ENCODE assay signal across 8 cellular contexts in the genomic region with DNA sequence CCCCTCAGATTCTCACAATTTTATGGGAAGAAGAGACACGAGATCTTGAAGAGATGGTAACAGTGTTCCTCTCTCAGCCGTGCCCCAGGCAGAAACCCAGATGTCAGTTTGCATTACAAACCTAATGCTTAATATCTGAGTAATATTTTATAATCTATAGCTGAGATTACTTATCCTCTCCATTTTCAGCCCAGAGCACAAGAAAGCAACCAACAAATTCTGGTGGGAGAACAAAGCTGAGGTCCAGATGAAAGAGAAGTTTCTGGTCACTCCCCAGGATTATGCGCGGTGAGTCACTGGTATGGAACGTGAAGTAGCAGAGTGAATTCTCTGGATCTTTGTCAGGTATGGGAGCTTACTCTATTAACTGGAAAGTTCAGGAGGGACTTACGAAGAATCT. TPM values are rescaled to one million over a fixed set of nuclear protein-coding genes. Genes with fewer than 3 reads are reported as not detected.
DNase-seq lines count a peak whose midpoint lies in the region; ATAC-seq and TF ChIP-seq lines count a peak whose summit lies in the region.

No MANE protein-coding gene starts in this region.

- TF ChIP-seq CTCF in AG10803 (conservative IDR thresholded peaks at IDR 0.05; ENCODE audit: low read length) (no peak), astrocyte of the spinal cord (IDR thresholded peaks at IDR 0.05; ENCODE audit: low read depth, low read length) (no peak), liver (IDR thresholded peaks at IDR 0.05; ENCODE audit: low read depth, low read length, missing input control) (no peak), upper lobe of right lung (IDR thresholded peaks at IDR 0.05) (no peak)

- intact Hi-C loops in upper lobe of right lung (cut with DNase I), result no loop called here
- intact Hi-C loops in left colon (cut with DNase I, micrococcal nuclease), result no loop called here

- peaks cover 0 to 15% (median 12%) of the 10 kb centered on the region in 4 donors for H3K36me3 ChIP-seq in liver (ENCODE audit: control insufficient read depth in 4 of 4, insufficient read depth in 3 of 4, low read depth in 1 of 4, low read length in 3 of 4)
- H3K36me3 ChIP-seq in upper lobe of right lung, result peaks cover 41% of the 10 kb centered on the region

- peak; percentile 50 for ATAC-seq in upper lobe of right lung
- no peak for ATAC-seq in HG02759 (IDR thresholded peaks at IDR 0.05; ENCODE audit: unreplicated experiment)
- no peak for ATAC-seq in left colon

- H3K4me3 ChIP-seq in AG10803 (ENCODE audit: low read length), result peak overlapping the region; percentile 68
- peak overlapping the region; percentile 67 for H3K4me3 ChIP-seq in astrocyte of the spinal cord (ENCODE audit: low read depth, low read length)
- peak overlapping the region in 2 of 3 donors; percentile 91 to 93 for H3K4me3 ChIP-seq in liver (ENCODE audit: low read depth in 1 of 3, low read length in 3 of 3)
- peak overlapping the region; percentile 94 for H3K4me3 ChIP-seq in upper lobe of right lung

- H3K27me3 ChIP-seq in liver (ENCODE audit: control insufficient read depth in 4 of 4, insufficient read depth in 4 of 4, low read length in 3 of 4) (no peaks in the 10 kb centered on the region), upper lobe of right lung (no peaks in the 10 kb centered on the region)

- peaks cover 1 to 21% (median 20%) of the 10 kb centered on the region in 4 donors for H3K4me1 ChIP-seq in liver (ENCODE audit: control insufficient read depth in 4 of 4, insufficient read depth in 4 of 4, low read length in 3 of 4)
- peaks cover 13% of the 10 kb centered on the region for H3K4me1 ChIP-seq in upper lobe of right lung

- H3K9me3 ChIP-seq in liver (ENCODE audit: control insufficient read depth in 4 of 4, low read length in 3 of 4), result no peaks in the 10 kb centered on the region
- H3K9me3 ChIP-seq in upper lobe of right lung, result no peaks in the 10 kb centered on the region

- in situ Hi-C loops in astrocyte of the spinal cord (cut with HindIII; ENCODE audit: low sequenced_read_pairs), result no loop called here

- peak overlapping the region; percentile 21 to 77 for H3K9ac ChIP-seq in liver (ENCODE audit: low read depth in 1 of 2, low read length in 2 of 2)

- WGBS in liver, result 74% methylated on average over 6 of the region's 6 CpGs

- peak; percentile 63 for DNase-seq in AG10803 (ENCODE audit: low read depth)
- peak; percentile 83 for DNase-seq in HT1080 (ENCODE audit: low read depth)
- peak; percentile 76 for DNase-seq in astrocyte of the spinal cord (ENCODE audit: low read depth, low spot score)
- DNase-seq in upper lobe of right lung, result no peak
- no peak for DNase-seq in stimulated activated CD4-positive, alpha-beta T cell treated with anti-CD3 and anti-CD28 coated beads, Interleukin-4, amount 100 ng/mL, for 24 hours
- DNase-seq in left colon, result no peak

- no peak for TF ChIP-seq RAD21 in liver (IDR thresholded peaks at IDR 0.05)

- H3K27ac ChIP-seq in liver (ENCODE audit: low read depth in 1 of 2, low read length in 2 of 2), result no peak overlapping the region
- H3K27ac ChIP-seq in upper lobe of right lung, result peak overlapping the region; percentile 90

TF ChIP-seq in liver, 16 proteins besides CTCF, POLR2A, EP300 and RAD21:
- TF ChIP-seq NR2F2 (IDR thresholded peaks at IDR 0.05) (no peak), FOXA2 (IDR thresholded peaks at IDR 0.05) (no peak), GABPA (IDR thresholded peaks at IDR 0.05 in 1 of 2, conservative IDR thresholded peaks at IDR 0.05 in 1 of 2) (no peak), FOXA1 (IDR thresholded peaks at IDR 0.05) (no peak), HNF4G (IDR thresholded peaks at IDR 0.05) (no peak), RXRA (IDR thresholded peaks at IDR 0.05) (no peak), MAX (IDR thresholded peaks at IDR 0.05) (no peak), SP1 (IDR thresholded peaks at IDR 0.05) (no peak), JUND (IDR thresholded peaks at IDR 0.05) (no peak), HNF4A (conservative IDR thresholded peaks at IDR 0.05) (no peak)
- TF ChIP-seq, protein P1, sequence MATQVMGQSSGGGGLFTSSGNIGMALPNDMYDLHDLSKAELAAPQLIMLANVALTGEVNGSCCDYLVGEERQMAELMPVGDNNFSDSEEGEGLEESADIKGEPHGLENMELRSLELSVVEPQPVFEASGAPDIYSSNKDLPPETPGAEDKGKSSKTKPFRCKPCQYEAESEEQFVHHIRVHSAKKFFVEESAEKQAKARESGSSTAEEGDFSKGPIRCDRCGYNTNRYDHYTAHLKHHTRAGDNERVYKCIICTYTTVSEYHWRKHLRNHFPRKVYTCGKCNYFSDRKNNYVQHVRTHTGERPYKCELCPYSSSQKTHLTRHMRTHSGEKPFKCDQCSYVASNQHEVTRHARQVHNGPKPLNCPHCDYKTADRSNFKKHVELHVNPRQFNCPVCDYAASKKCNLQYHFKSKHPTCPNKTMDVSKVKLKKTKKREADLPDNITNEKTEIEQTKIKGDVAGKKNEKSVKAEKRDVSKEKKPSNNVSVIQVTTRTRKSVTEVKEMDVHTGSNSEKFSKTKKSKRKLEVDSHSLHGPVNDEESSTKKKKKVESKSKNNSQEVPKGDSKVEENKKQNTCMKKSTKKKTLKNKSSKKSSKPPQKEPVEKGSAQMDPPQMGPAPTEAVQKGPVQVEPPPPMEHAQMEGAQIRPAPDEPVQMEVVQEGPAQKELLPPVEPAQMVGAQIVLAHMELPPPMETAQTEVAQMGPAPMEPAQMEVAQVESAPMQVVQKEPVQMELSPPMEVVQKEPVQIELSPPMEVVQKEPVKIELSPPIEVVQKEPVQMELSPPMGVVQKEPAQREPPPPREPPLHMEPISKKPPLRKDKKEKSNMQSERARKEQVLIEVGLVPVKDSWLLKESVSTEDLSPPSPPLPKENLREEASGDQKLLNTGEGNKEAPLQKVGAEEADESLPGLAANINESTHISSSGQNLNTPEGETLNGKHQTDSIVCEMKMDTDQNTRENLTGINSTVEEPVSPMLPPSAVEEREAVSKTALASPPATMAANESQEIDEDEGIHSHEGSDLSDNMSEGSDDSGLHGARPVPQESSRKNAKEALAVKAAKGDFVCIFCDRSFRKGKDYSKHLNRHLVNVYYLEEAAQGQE (IDR thresholded peaks at IDR 0.05), result no peak
- TF ChIP-seq, protein P2, sequence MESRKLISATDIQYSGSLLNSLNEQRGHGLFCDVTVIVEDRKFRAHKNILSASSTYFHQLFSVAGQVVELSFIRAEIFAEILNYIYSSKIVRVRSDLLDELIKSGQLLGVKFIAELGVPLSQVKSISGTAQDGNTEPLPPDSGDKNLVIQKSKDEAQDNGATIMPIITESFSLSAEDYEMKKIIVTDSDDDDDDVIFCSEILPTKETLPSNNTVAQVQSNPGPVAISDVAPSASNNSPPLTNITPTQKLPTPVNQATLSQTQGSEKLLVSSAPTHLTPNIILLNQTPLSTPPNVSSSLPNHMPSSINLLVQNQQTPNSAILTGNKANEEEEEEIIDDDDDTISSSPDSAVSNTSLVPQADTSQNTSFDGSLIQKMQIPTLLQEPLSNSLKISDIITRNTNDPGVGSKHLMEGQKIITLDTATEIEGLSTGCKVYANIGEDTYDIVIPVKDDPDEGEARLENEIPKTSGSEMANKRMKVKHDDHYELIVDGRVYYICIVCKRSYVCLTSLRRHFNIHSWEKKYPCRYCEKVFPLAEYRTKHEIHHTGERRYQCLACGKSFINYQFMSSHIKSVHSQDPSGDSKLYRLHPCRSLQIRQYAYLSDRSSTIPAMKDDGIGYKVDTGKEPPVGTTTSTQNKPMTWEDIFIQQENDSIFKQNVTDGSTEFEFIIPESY (IDR thresholded peaks at IDR 0.05), result no peak
- TF ChIP-seq, protein P3, sequence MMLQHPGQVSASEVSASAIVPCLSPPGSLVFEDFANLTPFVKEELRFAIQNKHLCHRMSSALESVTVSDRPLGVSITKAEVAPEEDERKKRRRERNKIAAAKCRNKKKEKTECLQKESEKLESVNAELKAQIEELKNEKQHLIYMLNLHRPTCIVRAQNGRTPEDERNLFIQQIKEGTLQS (IDR thresholded peaks at IDR 0.05), result no peak

RNA-seq across cellular contexts. Expression of gene CENATAC, which starts 0.9 kb away (rescaled TPM):
- 12.4 and 14.1 TPM in 2 replicates for total RNA-seq in HT1080 (2014; rRNA removed; shearing (Covaris generic))
- 3.1 and 3.9 TPM in 2 replicates for polyA plus RNA-seq in HT1080 (2015; cell fraction: cytosol; rRNA removed)
- polyA plus RNA-seq in HT1080 (2015; cell fraction: nucleus; rRNA removed), result 58.6 and 70.2 TPM in 2 replicates
- 10 to 100 TPM; 12.0 to 33.6 TPM for total RNA-seq in liver
- polyA plus RNA-seq in liver, result 10 to 100 TPM in 1 of 2 donors, 1 to 10 TPM in 1; 6.0 to 14.5 TPM
- 59.4 TPM for total RNA-seq in upper lobe of right lung
- total RNA-seq in left colon, result 10 to 100 TPM; 22.7 to 28.5 TPM

RNA-seq across cellular contexts. Expression of gene RPS25, which starts 19.3 kb away (rescaled TPM):
- 778 and 1,119 TPM in 2 replicates for total RNA-seq in HT1080 (2014; rRNA removed; shearing (Covaris generic))
- polyA plus RNA-seq in HT1080 (2015; cell fraction: cytosol; rRNA removed), result 2,961 and 3,443 TPM in 2 replicates
- polyA plus RNA-seq in HT1080 (2015; cell fraction: nucleus; rRNA removed), result 969 and 999 TPM in 2 replicates
- total RNA-seq in liver, result 100 to 1,000 TPM; 228 to 294 TPM
- 100 to 1,000 TPM; 477 to 499 TPM for polyA plus RNA-seq in liver
- 850 TPM for total RNA-seq in upper lobe of right lung
- 100 to 1,000 TPM; 652 to 750 TPM for total RNA-seq in left colon

RNA-seq across cellular contexts. Expression of gene TRAPPC4, which starts 19.7 kb away (rescaled TPM):
- 154 and 181 TPM in 2 replicates for total RNA-seq in HT1080 (2014; rRNA removed; shearing (Covaris generic))
- 84.7 and 101 TPM in 2 replicates for polyA plus RNA-seq in HT1080 (2015; cell fraction: cytosol; rRNA removed)
- polyA plus RNA-seq in HT1080 (2015; cell fraction: nucleus; rRNA removed), result 78.3 and 84.6 TPM in 2 replicates
- total RNA-seq in liver, result 10 to 100 TPM; 32.8 to 35.7 TPM
- 10 to 100 TPM; 21.1 to 32.1 TPM for polyA plus RNA-seq in liver
- 44.6 TPM for total RNA-seq in upper lobe of right lung
- total RNA-seq in left colon, result 10 to 100 TPM; 65.1 to 72.8 TPM

RNA-seq across cellular contexts. Expression of gene FOXR1, which starts 27.3 kb away (rescaled TPM):
- total RNA-seq in HT1080 (2014; rRNA removed; shearing (Covaris generic)), result not detected in 2 replicates
- not detected in 2 replicates for polyA plus RNA-seq in HT1080 (2015; cell fraction: cytosol; rRNA removed)
- not detected in 2 replicates for polyA plus RNA-seq in HT1080 (2015; cell fraction: nucleus; rRNA removed)
- total RNA-seq in liver (not detected), upper lobe of right lung (not detected), left colon (not detected)
- polyA plus RNA-seq in liver, result not detected

RNA-seq across cellular contexts. Expression of gene SLC37A4, which starts 31.9 kb away (rescaled TPM):
- total RNA-seq in HT1080 (2014; rRNA removed; shearing (Covaris generic)), result 26.6 and 32.1 TPM in 2 replicates
- polyA plus RNA-seq in HT1080 (2015; cell fraction: cytosol; rRNA removed), result 37.7 and 38.6 TPM in 2 replicates
- 67.6 and 69.0 TPM in 2 replicates for polyA plus RNA-seq in HT1080 (2015; cell fraction: nucleus; rRNA removed)
- total RNA-seq in liver (100 to 1,000 TPM in 1 of 2 donors, 10 to 100 TPM in 1; 62.7 to 184 TPM), upper lobe of right lung (19.3 TPM), left colon (10 to 100 TPM; 43.0 to 59.9 TPM)
- 10 to 100 TPM; 93.8 to 98.7 TPM for polyA plus RNA-seq in liver

Comparison
In these comparisons a context has a peak if more than half of its experiments do, and no peak if none do; other contexts are left out.
1. DNase-seq: peak in AG10803 (single experiment), HT1080 (single experiment) and astrocyte of the spinal cord (single experiment); none in upper lobe of right lung (single experiment), stimulated activated CD4-positive, alpha-beta T cell treated with anti-CD3 and anti-CD28 coated beads, Interleukin-4, amount 100 ng/mL, for 24 hours (single experiment) and left colon (0 of 2).
2. Peak in every context shown above with its lines, with median percentiles within 50 percentile points of each other: H3K4me3 ChIP-seq.